In genomic region chr22:40553014-40553579, GRCh38 we compare ENCODE assay signal across 16 cellular contexts.
"Had no signal": no experiment of that assay in that cellular context is flagged by ENCODE, and none has a peak within 500 bp of the region (broad histone marks: within the 10 kb centered on the region; RNA-seq: fewer than 3 reads in every experiment).

No MANE protein-coding gene starts in this region.

- H3K36me3 ChIP-seq: ovary had no signal

- H3K4me3 ChIP-seq: ascending aorta, colonic mucosa, gastroesophageal sphincter, heart right ventricle, ovary, psoas muscle, skin epidermis, upper lobe of right lung had no signal

- DNase-seq: activated CD4-positive, alpha-beta T cell treated with anti-CD3 and anti-CD28 coated beads for 36 hours; activated CD8-positive, alpha-beta T cell treated with anti-CD3 and anti-CD28 coated beads for 36 hours; activated naive CD4-positive, alpha-beta T cell treated with Interleukin-2 at 50 U/mL for 16 hours; activated T-cell treated with anti-CD3 and anti-CD28 coated beads, Interleukin-2, amount 50 U/mL, for 24 hours; colonic mucosa; heart right ventricle; mesenchymal stem cell; naive thymus-derived CD8-positive, alpha-beta T cell; ovary; psoas muscle; stimulated activated CD4-positive, alpha-beta T cell treated with anti-CD3 and anti-CD28 coated beads, Interleukin-2, amount 100 ng/mL, for 48 hours; stimulated activated naive CD8-positive, alpha-beta T cell treated with anti-CD3 and anti-CD28 coated beads, Interleukin-15, amount 100 ng/mL, for 72 hours; upper lobe of right lung had no signal

- ATAC-seq: activated CD4-positive, alpha-beta T cell treated with anti-CD3 and anti-CD28 coated beads for 36 hours; activated CD8-positive, alpha-beta T cell treated with anti-CD3 and anti-CD28 coated beads for 36 hours; gastroesophageal sphincter; naive thymus-derived CD8-positive, alpha-beta T cell; psoas muscle; stimulated activated naive CD8-positive, alpha-beta T cell treated with anti-CD3 and anti-CD28 coated beads, Interleukin-15, amount 100 ng/mL, for 72 hours; upper lobe of right lung had no signal

- H3K9me3 ChIP-seq: ascending aorta, colonic mucosa, gastroesophageal sphincter, ovary, psoas muscle, upper lobe of right lung had no signal

- H3K27me3 ChIP-seq: ascending aorta, colonic mucosa, gastroesophageal sphincter, heart right ventricle, ovary, upper lobe of right lung had no signal

- H3K27ac ChIP-seq: ascending aorta, colonic mucosa, gastroesophageal sphincter, heart right ventricle, ovary, psoas muscle, skin epidermis, upper lobe of right lung had no signal

- H3K4me1 ChIP-seq: ascending aorta, colonic mucosa, upper lobe of right lung had no signal
